ENCODE assay signal across 8 cellular contexts in the genomic region with DNA sequence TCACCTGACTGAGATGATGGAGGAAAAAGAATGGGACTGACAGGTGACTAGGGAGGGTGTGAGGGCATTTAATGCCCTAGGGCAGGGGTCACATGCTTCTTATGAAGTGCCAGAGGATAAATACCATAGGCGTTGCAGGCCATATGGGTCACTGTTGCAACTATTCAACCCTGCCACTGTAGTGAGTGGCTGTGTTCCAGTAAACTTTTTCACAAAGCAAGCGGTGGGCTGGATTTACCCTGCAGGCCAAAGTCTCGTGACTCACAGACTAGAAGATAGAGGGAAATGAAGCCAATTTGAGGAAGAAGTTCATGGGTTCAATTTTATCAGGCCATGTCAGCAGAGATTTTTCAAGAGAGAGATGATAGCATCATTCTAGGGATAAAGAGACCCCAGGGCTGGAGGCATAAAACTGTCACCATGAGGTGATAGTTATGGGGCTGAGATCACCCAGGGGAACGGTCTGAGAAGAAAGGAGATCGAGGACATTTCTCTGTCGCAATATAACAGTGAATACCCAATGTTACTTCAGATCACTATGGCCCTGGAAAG. TPM values are rescaled to one million over a fixed set of nuclear protein-coding genes. Genes with fewer than 3 reads are reported as not detected.
DNase-seq lines count a peak whose midpoint lies in the region; ATAC-seq and TF ChIP-seq lines count a peak whose summit lies in the region.

No MANE protein-coding gene starts in this region.

- H3K4me3 Mint-ChIP-seq in activated CD4-positive, alpha-beta T cell treated with anti-CD3 and anti-CD28 coated beads, Interleukin-2, amount 10 ng/mL, durations not matched to agents 7 days and 5 days, result no peak overlapping the region
- no peak overlapping the region for H3K4me3 Mint-ChIP-seq in CD8-positive, alpha-beta T cell

- TF ChIP-seq POLR2A in gastroesophageal sphincter (IDR thresholded peaks at IDR 0.05) (no peak), gastrocnemius medialis (IDR thresholded peaks at IDR 0.05) (no peak)

- H3K27ac ChIP-seq in gastroesophageal sphincter, result peak overlapping the region in 2 of 4 donors; percentile 20 to 46
- H3K27ac ChIP-seq in gastrocnemius medialis, result peak overlapping the region; percentile 58 to 68 (median 64)
- no peak overlapping the region for H3K27ac ChIP-seq in CD8-positive, alpha-beta T cell (ENCODE audit: low read depth, low read length)

- TF ChIP-seq CTCF in gastroesophageal sphincter (IDR thresholded peaks at IDR 0.05), result no peak
- no peak for TF ChIP-seq CTCF in gastrocnemius medialis (IDR thresholded peaks at IDR 0.05 in 4 of 5, conservative IDR thresholded peaks at IDR 0.05 in 1 of 5)
- no peak for TF ChIP-seq CTCF in CD8-positive, alpha-beta T cell (IDR thresholded peaks at IDR 0.05)

- H3K4me1 ChIP-seq in gastroesophageal sphincter (peaks cover 0 to 84% (median 38%) of the 10 kb centered on the region in 3 donors), gastrocnemius medialis (peaks cover 56 to 71% of the 10 kb centered on the region in 2 donors)
- H3K4me1 ChIP-seq in CD8-positive, alpha-beta T cell (ENCODE audit: insufficient read depth, low read length), result peaks cover 20% of the 10 kb centered on the region

- H3K36me3 ChIP-seq in gastroesophageal sphincter (peaks cover 0 to 6% of the 10 kb centered on the region in 2 donors), gastrocnemius medialis (no peaks in the 10 kb centered on the region)
- H3K36me3 ChIP-seq in CD8-positive, alpha-beta T cell (ENCODE audit: insufficient read depth, low read length), result no peaks in the 10 kb centered on the region

- DNase-seq in GF-D8 (lab: John Stamatoyannopoulos, UW), result peak; percentile 14
- DNase-seq in SK-N-DZ (ENCODE audit: low spot score), result peak; percentile 28
- DNase-seq in gastrocnemius medialis, result no peak
- DNase-seq in activated CD4-positive, alpha-beta T cell treated with anti-CD3 and anti-CD28 coated beads, Interleukin-2, amount 10 ng/mL, durations not matched to agents 7 days and 5 days, result no peak
- no peak for DNase-seq in NCI-H187 treated with DMSO at 0.1 percent for 48 hours (lab: John Stamatoyannopoulos, UW)
- no peak for DNase-seq in CD8-positive, alpha-beta T cell
- DNase-seq in cortex of kidney (lab: John Stamatoyannopoulos, UW), result no peak

- H3K4me1 Mint-ChIP-seq in activated CD4-positive, alpha-beta T cell treated with anti-CD3 and anti-CD28 coated beads, Interleukin-2, amount 10 ng/mL, durations not matched to agents 7 days and 5 days, result peaks cover 41% of the 10 kb centered on the region
- H3K4me1 Mint-ChIP-seq in CD8-positive, alpha-beta T cell (ENCODE audit: low read depth), result peaks cover 65% of the 10 kb centered on the region

- H3K27me3 ChIP-seq in gastroesophageal sphincter (no peaks in the 10 kb centered on the region), gastrocnemius medialis (no peaks in the 10 kb centered on the region)
- no peaks in the 10 kb centered on the region for H3K27me3 ChIP-seq in CD8-positive, alpha-beta T cell (ENCODE audit: insufficient read depth, low read length)

- ATAC-seq in gastroesophageal sphincter (peak; percentile 54), gastrocnemius medialis (peak in 1 of 2 donors; percentile 31)
- no peak for ATAC-seq in CD8-positive, alpha-beta T cell

- peaks cover 35% of the 10 kb centered on the region for H3K36me3 Mint-ChIP-seq in activated CD4-positive, alpha-beta T cell treated with anti-CD3 and anti-CD28 coated beads, Interleukin-2, amount 10 ng/mL, durations not matched to agents 7 days and 5 days (ENCODE audit: low read depth)
- peaks cover 27% of the 10 kb centered on the region for H3K36me3 Mint-ChIP-seq in CD8-positive, alpha-beta T cell

- no peaks in the 10 kb centered on the region for H3K27me3 Mint-ChIP-seq in activated CD4-positive, alpha-beta T cell treated with anti-CD3 and anti-CD28 coated beads, Interleukin-2, amount 10 ng/mL, durations not matched to agents 7 days and 5 days
- H3K27me3 Mint-ChIP-seq in CD8-positive, alpha-beta T cell (ENCODE audit: low read depth), result no peaks in the 10 kb centered on the region

- H3K27ac Mint-ChIP-seq in activated CD4-positive, alpha-beta T cell treated with anti-CD3 and anti-CD28 coated beads, Interleukin-2, amount 10 ng/mL, durations not matched to agents 7 days and 5 days, result no peak overlapping the region
- H3K27ac Mint-ChIP-seq in CD8-positive, alpha-beta T cell, result no peak overlapping the region

- CTCF ChIA-PET in activated CD4-positive, alpha-beta T cell treated with anti-CD3 and anti-CD28 coated beads, Interleukin-2, amount 10 ng/mL, durations not matched to agents 7 days and 5 days (lab: Charles Lee), result interaction anchor here (0.6 kb wide), 1 partner anchor 1789 kb away, joined by 4 read pairs; no protein-coding TSS in a partner anchor
- CTCF ChIA-PET in CD8-positive, alpha-beta T cell (lab: Charles Lee), result no interaction called here

- TF ChIP-seq EP300 in gastroesophageal sphincter (IDR thresholded peaks at IDR 0.05), result no peak

- in situ Hi-C loops in gastrocnemius medialis (cut with MboI; ENCODE audit: low sequenced_read_pairs in 4 of 4), result no loop called here

- POLR2A ChIA-PET in activated CD4-positive, alpha-beta T cell treated with anti-CD3 and anti-CD28 coated beads, Interleukin-2, amount 10 ng/mL, durations not matched to agents 7 days and 5 days (lab: Charles Lee), result no interaction called here
- POLR2A ChIA-PET in CD8-positive, alpha-beta T cell (lab: Charles Lee), result interaction anchor here (1.1 kb wide), 1 partner anchor 9 kb away, joined by 3 read pairs; a partner anchor contains a TSS

- H3K9me3 ChIP-seq in gastroesophageal sphincter, result no peaks in the 10 kb centered on the region
- H3K9me3 ChIP-seq in gastrocnemius medialis, result no peaks in the 10 kb centered on the region
- H3K9me3 ChIP-seq in CD8-positive, alpha-beta T cell (ENCODE audit: low read length), result no peaks in the 10 kb centered on the region

- intact Hi-C loops in gastrocnemius medialis (cut with DNase I; ENCODE audit: low total_unique reads), result no loop called here
- intact Hi-C loops in CD8-positive, alpha-beta T cell (cut with DNase I, micrococcal nuclease), result no loop called here

- H3K9me3 Mint-ChIP-seq in activated CD4-positive, alpha-beta T cell treated with anti-CD3 and anti-CD28 coated beads, Interleukin-2, amount 10 ng/mL, durations not matched to agents 7 days and 5 days, result no peaks in the 10 kb centered on the region
- H3K9me3 Mint-ChIP-seq in CD8-positive, alpha-beta T cell, result no peaks in the 10 kb centered on the region

- H3K4me3 ChIP-seq in gastroesophageal sphincter (no peak overlapping the region), gastrocnemius medialis (no peak overlapping the region)
- H3K4me3 ChIP-seq in CD8-positive, alpha-beta T cell (ENCODE audit: low read depth, low read length), result no peak overlapping the region

- WGBS in gastroesophageal sphincter (ENCODE audit: low coverage in 1 of 2), 2 donors, result 54 to 82% methylated on average over 6 of the region's 6 CpGs

RNA-seq across cellular contexts. Expression of a gene that starts 8.6 kb away (rescaled TPM):
- 21.4 and 32.6 TPM in 2 replicates for polyA plus RNA-seq in SK-N-DZ (2014; cell fraction: cytosol; rRNA removed)
- polyA plus RNA-seq in SK-N-DZ (2014; cell fraction: nucleus; rRNA removed), result 31.4 and 47.1 TPM in 2 replicates
- total RNA-seq in gastroesophageal sphincter (10 to 100 TPM; 40.8 to 51.2 (median 46.2) TPM), gastrocnemius medialis (10 to 100 TPM; 20.0 to 31.5 (median 28.0) TPM)
- total RNA-seq in activated CD4-positive, alpha-beta T cell treated with anti-CD3 and anti-CD28 coated beads, Interleukin-2, amount 10 ng/mL, durations not matched to agents 7 days and 5 days, result 10 to 100 TPM; 72.4 to 73.2 TPM
- 10 to 100 TPM; 53.8 to 62.8 TPM for total RNA-seq in CD8-positive, alpha-beta T cell

Comparison
In these comparisons a context has a peak if more than half of its experiments do, and no peak if none do; other contexts are left out.
1. DNase-seq: peak in GF-D8 (single experiment) and SK-N-DZ (single experiment); none in gastrocnemius medialis (0 of 2), activated CD4-positive, alpha-beta T cell treated with anti-CD3 and anti-CD28 coated beads, Interleukin-2, amount 10 ng/mL, durations not matched to agents 7 days and 5 days (single experiment), NCI-H187 treated with DMSO at 0.1 percent for 48 hours (single experiment), CD8-positive, alpha-beta T cell (0 of 7) and cortex of kidney (single experiment).